In the genomic region with DNA sequence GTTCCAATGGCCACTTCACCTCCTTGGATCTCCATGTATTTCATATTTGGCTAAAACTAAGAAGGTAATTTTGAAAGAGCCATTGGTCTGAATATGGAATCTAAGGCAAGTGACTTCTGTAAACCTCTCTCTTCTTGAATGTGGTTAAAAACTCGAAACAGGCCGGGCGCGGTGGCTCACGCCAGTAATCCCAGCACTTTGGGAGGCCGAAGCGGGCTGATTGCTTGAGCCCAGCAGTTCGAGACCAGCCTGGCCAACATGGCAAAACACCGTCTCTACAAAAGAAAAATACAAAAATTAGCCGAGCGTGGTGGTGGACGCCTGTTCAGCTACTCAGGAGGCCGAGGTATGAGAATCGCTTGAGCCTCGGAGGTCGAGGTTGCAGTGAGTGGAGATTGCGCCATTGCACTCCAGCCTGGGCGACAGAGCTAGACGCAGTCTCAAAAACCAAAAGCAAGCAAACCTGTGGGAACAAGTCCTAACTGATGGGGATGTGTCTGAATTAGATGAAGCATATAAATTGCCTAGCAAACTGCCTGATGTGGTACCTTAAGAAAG, we compare ENCODE assay signal across 9 cellular contexts. TPM values are rescaled to one million over a fixed set of nuclear protein-coding genes. Genes with fewer than 3 reads are reported as not detected.
A peak's percentile ranks its signal among the peaks of the same experiment; 100 is the strongest.
DNase-seq lines count a peak whose midpoint lies in the region; ATAC-seq, FAIRE-seq and TF ChIP-seq lines count a peak whose summit lies in the region.
"Had no signal": no experiment of that assay in that cellular context is flagged by ENCODE, and none has a peak within 500 bp of the region (broad histone marks: within the 10 kb centered on the region; RNA-seq: fewer than 3 reads in every experiment).

No MANE protein-coding gene starts in this region.

- no peak for TF ChIP-seq CTCF in WTC11 (IDR thresholded peaks at IDR 0.05)
- no peak for TF ChIP-seq CTCF in glutamatergic neuron (IDR thresholded peaks at IDR 0.05; ENCODE audit: partially characterized antibody, unreplicated experiment)

- peak overlapping the region; percentile 96 for H3K4me3 Mint-ChIP-seq in WTC11
- peak overlapping the region; percentile 91 for H3K4me3 Mint-ChIP-seq in glutamatergic neuron (ENCODE audit: unreplicated experiment)

- H3K4me3 ChIP-seq in HAP-1 = peak overlapping the region; percentile 99
- H3K4me3 ChIP-seq in small intestine (ENCODE audit: low read depth in 1 of 2, low read length in 2 of 2) = peak overlapping the region in 1 of 2 donors; percentile 74

- no peak for FAIRE-seq in small intestine (lab: Jason Lieb, UNC)

- H3K27ac ChIP-seq in small intestine (ENCODE audit: low read depth in 1 of 2, low read length in 1 of 2) = peak overlapping the region; percentile 97 to 99

- H3K4me1 Mint-ChIP-seq in WTC11 = peaks cover 31% of the 10 kb centered on the region
- peaks cover 9% of the 10 kb centered on the region for H3K4me1 Mint-ChIP-seq in glutamatergic neuron (ENCODE audit: low read depth, unreplicated experiment)

- H3K9me3 ChIP-seq in HAP-1 (no peaks in the 10 kb centered on the region), small intestine (ENCODE audit: control insufficient read depth, low read depth) (no peaks in the 10 kb centered on the region)
- H3K9me3 ChIP-seq: adrenal gland had no signal

- H3K36me3 Mint-ChIP-seq in WTC11 (peaks cover 5% of the 10 kb centered on the region), glutamatergic neuron (ENCODE audit: unreplicated experiment) (no peaks in the 10 kb centered on the region)

- peaks cover 5% of the 10 kb centered on the region for H3K36me3 ChIP-seq in HAP-1 (replicated peaks)
- H3K36me3 ChIP-seq in small intestine (ENCODE audit: control insufficient read depth in 2 of 2, insufficient read depth in 2 of 2, low read length in 2 of 2) = no peaks in the 10 kb centered on the region
- H3K36me3 ChIP-seq: adrenal gland had no signal

- H3K27me3 Mint-ChIP-seq in WTC11 (ENCODE audit: low read depth) = no peaks in the 10 kb centered on the region
- H3K27me3 Mint-ChIP-seq in glutamatergic neuron (ENCODE audit: unreplicated experiment) = peaks cover 8% of the 10 kb centered on the region

- ATAC-seq in WTC11 (no peak), HG03521 (IDR thresholded peaks at IDR 0.05; ENCODE audit: unreplicated experiment) (no peak)

- H3K27ac Mint-ChIP-seq in WTC11 = peak overlapping the region; percentile 57; the same call in 1 of the 2 replicates
- peak overlapping the region; percentile 98 for H3K27ac Mint-ChIP-seq in glutamatergic neuron (ENCODE audit: unreplicated experiment)

- 96 to 97% (median 96%) methylated on average over 19 of the region's 19 CpGs for WGBS in small intestine, 3 donors

- no peak for DNase-seq in HAP-1 (ENCODE audit: low spot score in 2 of 2)
- DNase-seq in WTC11 (ENCODE audit: low spot score) = no peak
- no peak for DNase-seq in glutamatergic neuron
- DNase-seq in small intestine = no peak
- no peak for DNase-seq in NCI-H510A (lab: John Stamatoyannopoulos, UW)
- DNase-seq in NCI-H146 treated with DMSO at 0.1 percent for 48 hours (lab: John Stamatoyannopoulos, UW; ENCODE audit: unreplicated experiment) = no peak
- DNase-seq in NCI-H82 (lab: John Stamatoyannopoulos, UW) = no peak
- DNase-seq: adrenal gland had no signal

- CTCF ChIA-PET in WTC11 (lab: Charles Lee) = no interaction called here

- POLR2A ChIA-PET in WTC11 (lab: Charles Lee) = no interaction called here

- in situ Hi-C loops in HAP-1 (cut with MboI; ENCODE audit: low sequenced_read_pairs) = loop anchor here (10.0 kb wide), 1 partner anchor 737 kb away; a partner anchor contains a TSS

- peaks cover 6% of the 10 kb centered on the region for H3K4me1 ChIP-seq in HAP-1
- H3K4me1 ChIP-seq in small intestine (ENCODE audit: control insufficient read depth in 2 of 2, insufficient read depth in 1 of 2, low read depth in 1 of 2, low read length in 1 of 2) = no peaks in the 10 kb centered on the region

- H3K27me3 ChIP-seq in HAP-1 (ENCODE audit: low read depth) (no peaks in the 10 kb centered on the region), small intestine (ENCODE audit: control insufficient read depth in 2 of 2, insufficient read depth in 2 of 2, low read length in 2 of 2) (no peaks in the 10 kb centered on the region)
- H3K27me3 ChIP-seq: adrenal gland had no signal

- H3K9me3 Mint-ChIP-seq in WTC11 (no peaks in the 10 kb centered on the region), glutamatergic neuron (ENCODE audit: unreplicated experiment) (peaks cover 19% of the 10 kb centered on the region)

TF ChIP-seq in WTC11, 78 proteins besides CTCF, POLR2A, EP300 and RAD21:
- TF ChIP-seq, protein P1, sequence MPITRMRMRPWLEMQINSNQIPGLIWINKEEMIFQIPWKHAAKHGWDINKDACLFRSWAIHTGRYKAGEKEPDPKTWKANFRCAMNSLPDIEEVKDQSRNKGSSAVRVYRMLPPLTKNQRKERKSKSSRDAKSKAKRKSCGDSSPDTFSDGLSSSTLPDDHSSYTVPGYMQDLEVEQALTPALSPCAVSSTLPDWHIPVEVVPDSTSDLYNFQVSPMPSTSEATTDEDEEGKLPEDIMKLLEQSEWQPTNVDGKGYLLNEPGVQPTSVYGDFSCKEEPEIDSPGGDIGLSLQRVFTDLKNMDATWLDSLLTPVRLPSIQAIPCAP (CRISPR knock-in tag; IDR thresholded peaks at IDR 0.05) = no peak
- TF ChIP-seq, protein P2, sequence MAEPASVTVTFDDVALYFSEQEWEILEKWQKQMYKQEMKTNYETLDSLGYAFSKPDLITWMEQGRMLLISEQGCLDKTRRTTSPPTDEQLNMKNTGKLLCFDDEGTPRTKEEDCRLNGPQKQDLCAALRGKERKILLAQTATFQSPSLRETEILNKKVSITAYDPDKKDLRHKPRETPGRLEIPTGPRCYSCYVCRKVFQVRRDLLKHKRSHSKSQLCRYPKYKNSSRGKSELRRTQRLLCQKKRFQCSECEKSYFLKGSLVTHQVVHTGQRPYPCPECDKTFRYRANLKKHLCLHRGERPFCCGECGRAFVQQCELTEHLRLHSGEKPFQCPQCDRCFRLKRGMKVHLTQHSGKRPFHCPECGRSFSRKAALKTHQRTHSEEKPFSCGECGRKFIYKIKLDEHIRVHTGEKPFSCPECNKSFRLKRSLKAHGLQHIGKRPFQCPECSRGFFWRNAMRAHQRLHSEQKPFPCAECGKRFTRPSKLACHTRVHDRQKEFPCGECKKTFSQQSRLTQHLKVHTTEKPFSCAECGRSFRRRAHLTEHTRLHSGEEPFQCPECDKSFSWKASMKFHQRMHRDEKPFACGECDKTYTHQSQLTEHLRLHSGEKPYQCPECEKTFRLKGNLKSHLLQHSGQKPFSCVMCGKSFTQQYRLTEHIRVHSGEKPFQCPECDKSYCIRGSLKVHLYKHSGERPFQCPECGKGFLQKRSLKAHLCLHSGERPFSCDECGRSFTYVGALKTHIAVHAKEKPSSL (CRISPR knock-in tag; conservative IDR thresholded peaks at IDR 0.05) = no peak
- no peak for TF ChIP-seq ESRRA (CRISPR knock-in tag; IDR thresholded peaks at IDR 0.05; ENCODE audit: borderline replicate concordance)
- no peak for TF ChIP-seq SMAD4 (CRISPR knock-in tag; IDR thresholded peaks at IDR 0.05)
- no peak for TF ChIP-seq KAT7 (CRISPR knock-in tag; IDR thresholded peaks at IDR 0.05; ENCODE audit: borderline replicate concordance)
- no peak for TF ChIP-seq RORB (CRISPR knock-in tag; IDR thresholded peaks at IDR 0.05)
- TF ChIP-seq ELF4 (CRISPR knock-in tag; IDR thresholded peaks at IDR 0.05; ENCODE audit: low read depth) = no peak
- TF ChIP-seq EMX1 (CRISPR knock-in tag; IDR thresholded peaks at IDR 0.05) = no peak
- no peak for TF ChIP-seq IRF2 (CRISPR knock-in tag; IDR thresholded peaks at IDR 0.05; ENCODE audit: borderline replicate concordance, low read depth)

RNA-seq across cellular contexts. Expression of a gene that starts 2.2 kb away (rescaled TPM):
- 9.1 to 13.2 TPM (median 10.2 TPM) in 3 replicates for total RNA-seq in WTC11 (2021)
- total RNA-seq in glutamatergic neuron (ENCODE audit: unreplicated experiment) = 24.1 TPM
- polyA plus RNA-seq in small intestine = 10 to 100 TPM; 12.1 to 14.3 (median 13.2) TPM
